24 cellular contexts compared by ENCODE assay signal in the genomic region with DNA sequence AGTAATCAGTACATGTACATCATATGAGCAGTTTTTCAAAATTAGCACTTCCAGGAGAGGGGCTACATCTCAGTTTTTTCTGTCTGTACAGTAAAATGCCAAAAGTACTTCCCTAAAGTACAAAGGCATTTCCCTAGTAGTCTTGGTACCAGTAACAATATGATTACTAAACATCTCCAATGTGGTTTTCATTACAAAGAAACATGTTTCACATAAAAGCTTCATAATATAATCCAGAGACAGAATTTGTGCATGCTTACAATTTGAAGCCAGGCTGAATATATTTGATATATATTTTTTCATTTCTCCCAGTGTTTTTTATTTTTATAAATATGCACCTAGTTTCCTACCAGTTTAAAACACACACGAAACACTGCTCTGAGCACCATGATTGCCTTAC.
A peak's percentile ranks its signal among the peaks of the same experiment; 100 is the strongest.
DNase-seq lines count a peak whose midpoint lies in the region; ATAC-seq and TF ChIP-seq lines count a peak whose summit lies in the region.
"Had no signal": no experiment of that assay in that cellular context is flagged by ENCODE, and none has a peak within 500 bp of the region (broad histone marks: within the 10 kb centered on the region; RNA-seq: fewer than 3 reads in every experiment).

No MANE protein-coding gene starts in this region.

- POLR2A ChIA-PET in SK-N-SH (lab: Yijun Ruan, JAX), result no interaction called here

- H3K9me2 ChIP-seq in SK-N-SH, result no peaks in the 10 kb centered on the region

- H3K36me3 ChIP-seq in SK-N-SH (replicated peaks in 1 of 2; ENCODE audit: control insufficient read depth in 1 of 2, insufficient read depth in 2 of 2, low read length in 1 of 2), result peaks cover 20 to 38% of the 10 kb centered on the region in 2 experiments
- peaks cover 0 to 2% of the 10 kb centered on the region in 2 donors for H3K36me3 ChIP-seq in thyroid gland
- H3K36me3 ChIP-seq: MG63 had no signal

- H3K4me2 ChIP-seq in SK-N-SH, result no peak overlapping the region
- H3K4me2 ChIP-seq: BLaER1 had no signal

- no peak for TF ChIP-seq RAD21 in SK-N-SH (IDR thresholded peaks at IDR 0.05; ENCODE audit: low read length)

- H3K4me1 ChIP-seq in SK-N-SH (ENCODE audit: control insufficient read depth in 1 of 2, insufficient read depth in 2 of 2, low read depth in 1 of 2, low read length in 1 of 2) (peaks cover 5 to 24% of the 10 kb centered on the region in 2 experiments; a peak in 3 of 4 replicates), thyroid gland (no peaks in the 10 kb centered on the region)
- H3K4me1 ChIP-seq: BLaER1 had no signal

- H3K4me3 ChIP-seq in SK-N-SH (ENCODE audit: low read depth in 2 of 2, low read length in 1 of 2) (no peak overlapping the region), fibroblast of mammary gland (ENCODE audit: control insufficient read depth, low read depth, low read length) (no peak overlapping the region), thyroid gland (replicated peaks in 1 of 3) (no peak overlapping the region)
- H3K4me3 ChIP-seq: BLaER1, MG63, SJCRH30 had no signal

- no peak for ATAC-seq in HG02884 (IDR thresholded peaks at IDR 0.05; ENCODE audit: unreplicated experiment)
- ATAC-seq: HCT116 had no signal

- no peak for TF ChIP-seq POLR2A in thyroid gland (IDR thresholded peaks at IDR 0.05)

- DNase-seq in NOMO-1 treated with DMSO at 0.1 percent for 48 hours (lab: John Stamatoyannopoulos, UW; ENCODE audit: unreplicated experiment) (peak; percentile 41), NOMO-1 (lab: John Stamatoyannopoulos, UW; ENCODE audit: unreplicated experiment in 2 of 2) (no peak), SK-N-SH (no peak), fibroblast of mammary gland (ENCODE audit: low read depth) (peak; percentile 13), thyroid gland (no peak), NCI-H2107 (lab: John Stamatoyannopoulos, UW) (no peak), AG08396 (ENCODE audit: low spot score) (no peak)
- DNase-seq: 8988T; CD4-positive, alpha-beta T cell; DND-41; Kasumi-1; MG63; NCI-H1092 treated with DMSO at 0.1 percent for 48 hours; NCI-H2029 treated with DMSO at 0.1 percent for 48 hours; NCI-H2171; NCI-H345; NCI-H524; NCI-H774; NK-92 treated with Interleukin-12 subunit alpha and Interleukin-12 subunit beta, amount 100 ng/mL, for 24 hours; OCI-M1; SJCRH30 had no signal

- H3K79me2 ChIP-seq in SK-N-SH (ENCODE audit: insufficient read depth), result no peaks in the 10 kb centered on the region

- TF ChIP-seq CTCF in SK-N-SH (IDR thresholded peaks at IDR 0.05) (no peak), fibroblast of mammary gland (conservative IDR thresholded peaks at IDR 0.05; ENCODE audit: control insufficient read depth, insufficient read depth, low read depth, low read length) (no peak), thyroid gland (IDR thresholded peaks at IDR 0.05) (no peak)

- no peaks in the 10 kb centered on the region for H3K27me3 ChIP-seq in SK-N-SH (ENCODE audit: insufficient read depth)
- no peaks in the 10 kb centered on the region for H3K27me3 ChIP-seq in thyroid gland
- H3K27me3 ChIP-seq: BLaER1, MG63, SJCRH30 had no signal

- CTCF ChIA-PET in SK-N-SH (lab: Yijun Ruan, JAX), result interaction anchor here (1.0 kb wide), 1 partner anchor 907 kb away, joined by 3 read pairs; no protein-coding TSS in a partner anchor

- intact Hi-C loops in thyroid gland (cut with DNase I), result no loop called here

- 86% methylated on average over 1 of the region's 1 CpG for WGBS in SK-N-SH (ENCODE audit: low lambda C conversion rate)
- WGBS in thyroid gland, 2 donors, result 87 to 90% methylated on average over 1 of the region's 1 CpG

- no peak overlapping the region for H3K9ac ChIP-seq in SK-N-SH
- H3K9ac ChIP-seq: BLaER1 had no signal

- H3K9me3 ChIP-seq in SK-N-SH (no peaks in the 10 kb centered on the region), thyroid gland (no peaks in the 10 kb centered on the region)
- H3K9me3 ChIP-seq: BLaER1, MG63, SJCRH30 had no signal

- H3F3A ChIP-seq in SK-N-SH (replicated peaks; ENCODE audit: insufficient read depth), result no peaks in the 10 kb centered on the region

- 0 out of 4 replicates have a peak, but pooled peaks of 1 of the 2 experiments have one; percentile 6 for TF ChIP-seq EP300 in SK-N-SH (IDR thresholded peaks at IDR 0.05; ENCODE audit: borderline replicate concordance in 1 of 2, low read depth in 1 of 2, low read length in 1 of 2)

- no peak overlapping the region for H2AFZ ChIP-seq in SK-N-SH (ENCODE audit: low read depth)

- no peaks in the 10 kb centered on the region for H4K20me1 ChIP-seq in SK-N-SH (ENCODE audit: insufficient read depth)
- H4K20me1 ChIP-seq: BLaER1 had no signal

- H3K27ac ChIP-seq in SK-N-SH (ENCODE audit: low read depth in 2 of 2, low read length in 1 of 2) (peak overlapping the region in 1 of 2 experiments; percentile 65; a peak in 2 of 4 replicates), thyroid gland (no peak overlapping the region)
- H3K27ac ChIP-seq: BLaER1, SJCRH30 had no signal

TF ChIP-seq in SK-N-SH, 30 proteins besides CTCF, POLR2A, EP300 and RAD21:
- TF ChIP-seq RCOR1 (IDR thresholded peaks at IDR 0.05; ENCODE audit: low read length) (peak; percentile 5; the same call in 1 of the 2 replicates), FOXM1 (IDR thresholded peaks at IDR 0.05; ENCODE audit: low read depth) (no peak), NRF1 (IDR thresholded peaks at IDR 0.05; ENCODE audit: low read depth, low read length) (no peak), TAF1 (IDR thresholded peaks at IDR 0.05; ENCODE audit: borderline replicate concordance, low read depth, low read length) (no peak), YY1 (IDR thresholded peaks at IDR 0.05; ENCODE audit: low read depth) (no peak), MAX (IDR thresholded peaks at IDR 0.05; ENCODE audit: low read depth) (no peak), TCF12 (IDR thresholded peaks at IDR 0.05) (peak; percentile 25; the same call in 1 of the 2 replicates)
- TF ChIP-seq, protein P1, sequence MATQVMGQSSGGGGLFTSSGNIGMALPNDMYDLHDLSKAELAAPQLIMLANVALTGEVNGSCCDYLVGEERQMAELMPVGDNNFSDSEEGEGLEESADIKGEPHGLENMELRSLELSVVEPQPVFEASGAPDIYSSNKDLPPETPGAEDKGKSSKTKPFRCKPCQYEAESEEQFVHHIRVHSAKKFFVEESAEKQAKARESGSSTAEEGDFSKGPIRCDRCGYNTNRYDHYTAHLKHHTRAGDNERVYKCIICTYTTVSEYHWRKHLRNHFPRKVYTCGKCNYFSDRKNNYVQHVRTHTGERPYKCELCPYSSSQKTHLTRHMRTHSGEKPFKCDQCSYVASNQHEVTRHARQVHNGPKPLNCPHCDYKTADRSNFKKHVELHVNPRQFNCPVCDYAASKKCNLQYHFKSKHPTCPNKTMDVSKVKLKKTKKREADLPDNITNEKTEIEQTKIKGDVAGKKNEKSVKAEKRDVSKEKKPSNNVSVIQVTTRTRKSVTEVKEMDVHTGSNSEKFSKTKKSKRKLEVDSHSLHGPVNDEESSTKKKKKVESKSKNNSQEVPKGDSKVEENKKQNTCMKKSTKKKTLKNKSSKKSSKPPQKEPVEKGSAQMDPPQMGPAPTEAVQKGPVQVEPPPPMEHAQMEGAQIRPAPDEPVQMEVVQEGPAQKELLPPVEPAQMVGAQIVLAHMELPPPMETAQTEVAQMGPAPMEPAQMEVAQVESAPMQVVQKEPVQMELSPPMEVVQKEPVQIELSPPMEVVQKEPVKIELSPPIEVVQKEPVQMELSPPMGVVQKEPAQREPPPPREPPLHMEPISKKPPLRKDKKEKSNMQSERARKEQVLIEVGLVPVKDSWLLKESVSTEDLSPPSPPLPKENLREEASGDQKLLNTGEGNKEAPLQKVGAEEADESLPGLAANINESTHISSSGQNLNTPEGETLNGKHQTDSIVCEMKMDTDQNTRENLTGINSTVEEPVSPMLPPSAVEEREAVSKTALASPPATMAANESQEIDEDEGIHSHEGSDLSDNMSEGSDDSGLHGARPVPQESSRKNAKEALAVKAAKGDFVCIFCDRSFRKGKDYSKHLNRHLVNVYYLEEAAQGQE (IDR thresholded peaks at IDR 0.05; ENCODE audit: low read depth, low read length), result no peak
- TF ChIP-seq, protein P2, sequence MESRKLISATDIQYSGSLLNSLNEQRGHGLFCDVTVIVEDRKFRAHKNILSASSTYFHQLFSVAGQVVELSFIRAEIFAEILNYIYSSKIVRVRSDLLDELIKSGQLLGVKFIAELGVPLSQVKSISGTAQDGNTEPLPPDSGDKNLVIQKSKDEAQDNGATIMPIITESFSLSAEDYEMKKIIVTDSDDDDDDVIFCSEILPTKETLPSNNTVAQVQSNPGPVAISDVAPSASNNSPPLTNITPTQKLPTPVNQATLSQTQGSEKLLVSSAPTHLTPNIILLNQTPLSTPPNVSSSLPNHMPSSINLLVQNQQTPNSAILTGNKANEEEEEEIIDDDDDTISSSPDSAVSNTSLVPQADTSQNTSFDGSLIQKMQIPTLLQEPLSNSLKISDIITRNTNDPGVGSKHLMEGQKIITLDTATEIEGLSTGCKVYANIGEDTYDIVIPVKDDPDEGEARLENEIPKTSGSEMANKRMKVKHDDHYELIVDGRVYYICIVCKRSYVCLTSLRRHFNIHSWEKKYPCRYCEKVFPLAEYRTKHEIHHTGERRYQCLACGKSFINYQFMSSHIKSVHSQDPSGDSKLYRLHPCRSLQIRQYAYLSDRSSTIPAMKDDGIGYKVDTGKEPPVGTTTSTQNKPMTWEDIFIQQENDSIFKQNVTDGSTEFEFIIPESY (IDR thresholded peaks at IDR 0.05; ENCODE audit: borderline replicate concordance, low read depth), result no peak

Comparison
In these comparisons a context has a peak if more than half of its experiments do, and no peak if none do; other contexts are left out.
1. DNase-seq: peak in NOMO-1 treated with DMSO at 0.1 percent for 48 hours (single experiment) and fibroblast of mammary gland (single experiment); none in NOMO-1 (0 of 2), SK-N-SH (single experiment), thyroid gland (0 of 2), NCI-H2107 (single experiment) and AG08396 (single experiment).